ENCODE assay signal across 9 cellular contexts in genomic region chr2:102142829-102143449, GRCh38. TPM values are rescaled to one million over a fixed set of nuclear protein-coding genes. Genes with fewer than 3 reads are reported as not detected.
A peak's percentile ranks its signal among the peaks of the same experiment; 100 is the strongest.
DNase-seq lines count a peak whose midpoint lies in the region; ATAC-seq and TF ChIP-seq lines count a peak whose summit lies in the region.
"Had no signal": no experiment of that assay in that cellular context is flagged by ENCODE, and none has a peak within 500 bp of the region (broad histone marks: within the 10 kb centered on the region; RNA-seq: fewer than 3 reads in every experiment).

No MANE protein-coding gene starts in this region.

- peak; percentile 36 for ATAC-seq in naive thymus-derived CD4-positive, alpha-beta T cell
- ATAC-seq in GM18511 (IDR thresholded peaks at IDR 0.05; ENCODE audit: unreplicated experiment) = no peak
- ATAC-seq in GM21515 (IDR thresholded peaks at IDR 0.05; ENCODE audit: unreplicated experiment) = no peak

- no peak overlapping the region for H3K27ac ChIP-seq in A673 (ENCODE audit: low read depth, low read length, poor library complexity, severe bottlenecking)
- H3K27ac ChIP-seq in naive thymus-derived CD4-positive, alpha-beta T cell (ENCODE audit: low read depth, low read length) = no peak overlapping the region

- peak overlapping the region; percentile 48 to 79 (median 64) for H3K4me3 Mint-ChIP-seq in naive thymus-derived CD4-positive, alpha-beta T cell
- H3K4me3 Mint-ChIP-seq: activated B cell treated with CpG ODN at 0.5 μM for 24 hours had no signal

- H3K9me3 Mint-ChIP-seq in naive thymus-derived CD4-positive, alpha-beta T cell = peaks cover 7 to 56% (median 36%) of the 10 kb centered on the region in 11 donors

- no peak for DNase-seq in A673 (ENCODE audit: low spot score)
- peak; percentile 41 for DNase-seq in NOMO-1 treated with DMSO at 0.1 percent for 48 hours (lab: John Stamatoyannopoulos, UW; ENCODE audit: unreplicated experiment)
- no peak for DNase-seq in naive thymus-derived CD4-positive, alpha-beta T cell
- no peak for DNase-seq in OCI-M1 (lab: John Stamatoyannopoulos, UW)
- DNase-seq in NCI-H146 (lab: John Stamatoyannopoulos, UW) = no peak
- DNase-seq: activated B cell treated with CpG ODN at 0.5 μM for 24 hours had no signal

- CTCF ChIA-PET in A673 (lab: Charles Lee) = no interaction called here
- CTCF ChIA-PET in naive thymus-derived CD4-positive, alpha-beta T cell (lab: Charles Lee) = no interaction called here

- H3K4me3 ChIP-seq in A673 (ENCODE audit: low read depth, low read length, poor library complexity, severe bottlenecking) (peak overlapping the region; percentile 24), endocrine pancreas (ENCODE audit: control insufficient read depth, insufficient read depth, low read length) (peak overlapping the region; percentile 68)
- H3K4me3 ChIP-seq in naive thymus-derived CD4-positive, alpha-beta T cell (ENCODE audit: low read length) = no peak overlapping the region

- intact Hi-C loops in A673 (cut with micrococcal nuclease; ENCODE audit: unreplicated experiment) = no loop called here
- intact Hi-C loops in naive thymus-derived CD4-positive, alpha-beta T cell (cut with micrococcal nuclease) = no loop called here

- H3K27me3 Mint-ChIP-seq in naive thymus-derived CD4-positive, alpha-beta T cell = peaks cover 28 to 56% (median 44%) of the 10 kb centered on the region in 5 donors

- no peak for TF ChIP-seq CTCF in A673 (conservative IDR thresholded peaks at IDR 0.05; ENCODE audit: low read depth, low read length)

- H3K9me3 ChIP-seq in A673 (ENCODE audit: low read depth, low read length, poor library complexity, severe bottlenecking) = peaks cover 12% of the 10 kb centered on the region
- no peaks in the 10 kb centered on the region for H3K9me3 ChIP-seq in endocrine pancreas (ENCODE audit: control insufficient read depth, low read length)
- peaks cover 0 to 22% (median 0%) of the 10 kb centered on the region in 3 experiments for H3K9me3 ChIP-seq in naive thymus-derived CD4-positive, alpha-beta T cell (ENCODE audit: control insufficient read depth in 2 of 3, low read length in 3 of 3)

- peaks cover 5 to 25% (median 15%) of the 10 kb centered on the region in 7 donors for H3K4me1 Mint-ChIP-seq in naive thymus-derived CD4-positive, alpha-beta T cell

- H3K4me1 ChIP-seq in A673 (ENCODE audit: insufficient read depth, low read length, poor library complexity, severe bottlenecking) (no peaks in the 10 kb centered on the region), endocrine pancreas (ENCODE audit: control insufficient read depth, insufficient read depth, low read length) (no peaks in the 10 kb centered on the region)
- H3K4me1 ChIP-seq in naive thymus-derived CD4-positive, alpha-beta T cell (ENCODE audit: control insufficient read depth in 2 of 2, insufficient read depth in 2 of 2, low read length in 2 of 2) = peaks cover 4% of the 10 kb centered on the region in 2 donors

- BruUV-seq in A673 (replicated peaks; lab: Mats Ljungman, UMichigan) = no TSS peak

- peaks cover 7 to 22% (median 13%) of the 10 kb centered on the region in 5 donors for H3K36me3 Mint-ChIP-seq in naive thymus-derived CD4-positive, alpha-beta T cell

- H3K27me3 ChIP-seq in A673 (replicated peaks; ENCODE audit: insufficient read depth, low read depth, low read length, poor library complexity) (peaks cover 36% of the 10 kb centered on the region), endocrine pancreas (ENCODE audit: control insufficient read depth, insufficient read depth, low read length) (no peaks in the 10 kb centered on the region)
- no peaks in the 10 kb centered on the region for H3K27me3 ChIP-seq in naive thymus-derived CD4-positive, alpha-beta T cell (ENCODE audit: control insufficient read depth in 2 of 2, insufficient read depth in 2 of 2, low read length in 2 of 2)

- peak overlapping the region; percentile 80 for H3K9ac ChIP-seq in endocrine pancreas (ENCODE audit: control insufficient read depth, insufficient read depth, low read length)

- H3K27ac Mint-ChIP-seq in naive thymus-derived CD4-positive, alpha-beta T cell = no peak overlapping the region
- H3K27ac Mint-ChIP-seq: activated B cell treated with CpG ODN at 0.5 μM for 24 hours had no signal

- POLR2A ChIA-PET in A673 (lab: Charles Lee; ENCODE audit: low non-redundant PET) = no interaction called here
- POLR2A ChIA-PET in naive thymus-derived CD4-positive, alpha-beta T cell (lab: Charles Lee) = no interaction called here

- H3K36me3 ChIP-seq in A673 (ENCODE audit: insufficient read depth, low read length, poor library complexity, severe bottlenecking) (no peaks in the 10 kb centered on the region), endocrine pancreas (ENCODE audit: control insufficient read depth, insufficient read depth, low read length) (no peaks in the 10 kb centered on the region)
- H3K36me3 ChIP-seq in naive thymus-derived CD4-positive, alpha-beta T cell (ENCODE audit: control insufficient read depth in 2 of 3, insufficient read depth in 3 of 3, low read length in 3 of 3) = no peaks in the 10 kb centered on the region

RNA-seq across cellular contexts. Expression of gene IL1R1, which starts 0.4 kb away (rescaled TPM):
- total RNA-seq in A673 (2021) = 0.22 and 0.45 TPM in 2 replicates
- 1 to 10 TPM in 1 of 5 experiments, under 1 TPM in 4; 0.17 to 1.5 (median 0.54) TPM for total RNA-seq in naive thymus-derived CD4-positive, alpha-beta T cell
- polyA plus RNA-seq in naive thymus-derived CD4-positive, alpha-beta T cell = not detected
- total RNA-seq: activated B cell treated with CpG ODN at 0.5 μM for 24 hours had no signal

RNA-seq across cellular contexts. Expression of gene IL1RL2, which starts 43.9 kb away (rescaled TPM):
- not detected in 2 replicates for total RNA-seq in A673 (2021)
- total RNA-seq in naive thymus-derived CD4-positive, alpha-beta T cell = under 1 TPM in 2 of 5 experiments, not detected in 3; 0.15 to 0.21 TPM
- not detected for polyA plus RNA-seq in naive thymus-derived CD4-positive, alpha-beta T cell
- total RNA-seq: activated B cell treated with CpG ODN at 0.5 μM for 24 hours had no signal
